ENCODE assay signal across 2 cellular contexts in the genomic region with DNA sequence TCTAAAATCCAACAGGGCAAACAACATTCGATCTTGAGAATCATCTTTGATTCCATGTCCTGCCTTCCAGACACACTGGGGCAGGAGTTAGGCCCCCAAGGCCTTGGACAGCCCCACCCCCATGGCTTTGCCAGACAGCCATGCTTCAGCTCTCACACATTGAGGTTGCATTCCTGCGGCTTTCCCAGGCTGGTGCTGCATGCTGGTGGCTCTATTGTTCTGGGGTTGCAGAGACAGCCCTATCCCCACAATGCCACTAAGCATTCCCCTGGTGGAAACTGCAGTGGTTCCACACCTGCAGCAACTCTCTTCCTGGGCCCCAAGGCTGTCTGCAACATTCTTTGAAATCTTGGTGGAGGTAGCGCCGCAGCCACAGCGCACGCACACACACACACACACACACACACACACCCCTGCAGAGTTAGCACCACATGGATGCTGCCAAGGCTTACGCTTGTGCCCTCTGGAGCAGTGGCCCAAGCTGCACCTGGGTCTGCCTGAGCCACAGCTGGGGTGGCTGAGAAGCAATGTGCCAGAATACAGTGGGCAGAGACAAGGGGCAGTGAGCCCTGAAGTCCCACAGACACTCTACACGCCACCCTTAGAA.
TF ChIP-seq lines count a peak whose summit lies in the region.

No MANE protein-coding gene starts in this region.

TF ChIP-seq in A549, 52 proteins besides CTCF, POLR2A, EP300 and RAD21 (continued from another document):
- TF ChIP-seq EHF (CRISPR knock-in tag; IDR thresholded peaks at IDR 0.05) (no peak), ZC3H11A (IDR thresholded peaks at IDR 0.05) (no peak), FOXS1 (CRISPR knock-in tag; IDR thresholded peaks at IDR 0.05) (no peak), SMC3 (IDR thresholded peaks at IDR 0.05) (no peak)
- TF ChIP-seq, protein P1, sequence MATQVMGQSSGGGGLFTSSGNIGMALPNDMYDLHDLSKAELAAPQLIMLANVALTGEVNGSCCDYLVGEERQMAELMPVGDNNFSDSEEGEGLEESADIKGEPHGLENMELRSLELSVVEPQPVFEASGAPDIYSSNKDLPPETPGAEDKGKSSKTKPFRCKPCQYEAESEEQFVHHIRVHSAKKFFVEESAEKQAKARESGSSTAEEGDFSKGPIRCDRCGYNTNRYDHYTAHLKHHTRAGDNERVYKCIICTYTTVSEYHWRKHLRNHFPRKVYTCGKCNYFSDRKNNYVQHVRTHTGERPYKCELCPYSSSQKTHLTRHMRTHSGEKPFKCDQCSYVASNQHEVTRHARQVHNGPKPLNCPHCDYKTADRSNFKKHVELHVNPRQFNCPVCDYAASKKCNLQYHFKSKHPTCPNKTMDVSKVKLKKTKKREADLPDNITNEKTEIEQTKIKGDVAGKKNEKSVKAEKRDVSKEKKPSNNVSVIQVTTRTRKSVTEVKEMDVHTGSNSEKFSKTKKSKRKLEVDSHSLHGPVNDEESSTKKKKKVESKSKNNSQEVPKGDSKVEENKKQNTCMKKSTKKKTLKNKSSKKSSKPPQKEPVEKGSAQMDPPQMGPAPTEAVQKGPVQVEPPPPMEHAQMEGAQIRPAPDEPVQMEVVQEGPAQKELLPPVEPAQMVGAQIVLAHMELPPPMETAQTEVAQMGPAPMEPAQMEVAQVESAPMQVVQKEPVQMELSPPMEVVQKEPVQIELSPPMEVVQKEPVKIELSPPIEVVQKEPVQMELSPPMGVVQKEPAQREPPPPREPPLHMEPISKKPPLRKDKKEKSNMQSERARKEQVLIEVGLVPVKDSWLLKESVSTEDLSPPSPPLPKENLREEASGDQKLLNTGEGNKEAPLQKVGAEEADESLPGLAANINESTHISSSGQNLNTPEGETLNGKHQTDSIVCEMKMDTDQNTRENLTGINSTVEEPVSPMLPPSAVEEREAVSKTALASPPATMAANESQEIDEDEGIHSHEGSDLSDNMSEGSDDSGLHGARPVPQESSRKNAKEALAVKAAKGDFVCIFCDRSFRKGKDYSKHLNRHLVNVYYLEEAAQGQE (IDR thresholded peaks at IDR 0.05), result no peak

TF ChIP-seq in IMR-90, 13 proteins besides CTCF, POLR2A, EP300 and RAD21 (continued from another document):
- TF ChIP-seq, protein P2, sequence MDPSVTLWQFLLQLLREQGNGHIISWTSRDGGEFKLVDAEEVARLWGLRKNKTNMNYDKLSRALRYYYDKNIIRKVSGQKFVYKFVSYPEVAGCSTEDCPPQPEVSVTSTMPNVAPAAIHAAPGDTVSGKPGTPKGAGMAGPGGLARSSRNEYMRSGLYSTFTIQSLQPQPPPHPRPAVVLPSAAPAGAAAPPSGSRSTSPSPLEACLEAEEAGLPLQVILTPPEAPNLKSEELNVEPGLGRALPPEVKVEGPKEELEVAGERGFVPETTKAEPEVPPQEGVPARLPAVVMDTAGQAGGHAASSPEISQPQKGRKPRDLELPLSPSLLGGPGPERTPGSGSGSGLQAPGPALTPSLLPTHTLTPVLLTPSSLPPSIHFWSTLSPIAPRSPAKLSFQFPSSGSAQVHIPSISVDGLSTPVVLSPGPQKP (IDR thresholded peaks at IDR 0.05; ENCODE audit: borderline replicate concordance, low read depth, low read length), result no peak
